ENCODE assay signal across 2 cellular contexts in the genomic region with DNA sequence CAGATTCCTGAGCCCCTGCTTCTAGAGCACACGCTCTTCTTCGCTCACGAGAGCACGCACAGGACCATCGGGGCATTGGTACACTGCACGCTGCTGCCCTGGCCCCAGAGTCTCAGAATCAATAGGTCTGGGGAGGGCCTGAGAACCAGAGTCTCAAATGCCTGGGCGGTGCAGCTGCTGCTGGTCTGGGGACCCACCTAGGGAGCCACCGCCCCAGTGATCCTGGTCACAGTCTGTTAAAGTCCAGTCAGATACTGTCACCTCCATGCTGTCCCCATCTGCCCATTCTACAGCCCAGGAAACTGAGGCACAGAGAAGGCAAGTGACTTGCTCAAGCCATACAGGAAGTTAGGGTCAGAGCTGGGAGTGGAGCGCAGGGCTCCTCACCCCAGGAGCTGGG.
A peak's percentile ranks its signal among the peaks of the same experiment; 100 is the strongest.
TF ChIP-seq lines count a peak whose summit lies in the region.

No MANE protein-coding gene starts in this region.

TF ChIP-seq in IMR-90, 13 proteins besides CTCF, POLR2A, EP300 and RAD21:
- TF ChIP-seq SMC3 (IDR thresholded peaks at IDR 0.05; ENCODE audit: low read depth, low read length) (no peak), MAFK (IDR thresholded peaks at IDR 0.05; ENCODE audit: low read depth, low read length) (no peak), MXI1 (IDR thresholded peaks at IDR 0.05; ENCODE audit: borderline replicate concordance, low read depth, low read length) (no peak)

TF ChIP-seq in HepG2, 621 proteins besides CTCF, POLR2A, EP300 and RAD21:
- TF ChIP-seq ARID2 (CRISPR knock-in tag; IDR thresholded peaks at IDR 0.05; ENCODE audit: borderline replicate concordance) (no peak), HNF1A (IDR thresholded peaks at IDR 0.05; ENCODE audit: low read depth) (no peak), HNF1A (CRISPR knock-in tag; IDR thresholded peaks at IDR 0.05; ENCODE audit: borderline replicate concordance) (0 out of 2 replicates have a peak, but pooled peaks have one; percentile 23), ELF4 (CRISPR knock-in tag; IDR thresholded peaks at IDR 0.05; ENCODE audit: borderline replicate concordance) (no peak), ZMYM3 (CRISPR knock-in tag; IDR thresholded peaks at IDR 0.05) (peak; percentile 46; the same call in 1 of the 2 replicates), ZNF790 (CRISPR knock-in tag; IDR thresholded peaks at IDR 0.05; ENCODE audit: borderline replicate concordance) (no peak), ZNF550 (CRISPR knock-in tag; IDR thresholded peaks at IDR 0.05; ENCODE audit: borderline replicate concordance) (no peak), ZNF629 (CRISPR knock-in tag; conservative IDR thresholded peaks at IDR 0.05) (peak; percentile 87)
TF ChIP-seq in HepG2: peak in this region for 3.
